23 cellular contexts compared by ENCODE assay signal in genomic region chr7:108947521-108947920, GRCh38.
A peak's percentile ranks its signal among the peaks of the same experiment; 100 is the strongest.
DNase-seq lines count a peak whose midpoint lies in the region; ATAC-seq and TF ChIP-seq lines count a peak whose summit lies in the region.
"Had no signal": no experiment of that assay in that cellular context is flagged by ENCODE, and none has a peak within 500 bp of the region (broad histone marks: within the 10 kb centered on the region; RNA-seq: fewer than 3 reads in every experiment).

No MANE protein-coding gene starts in this region.

- no peak for TF ChIP-seq POLR2A in upper lobe of left lung (IDR thresholded peaks at IDR 0.05)

- no peaks in the 10 kb centered on the region for H3K4me1 ChIP-seq in aorta (ENCODE audit: control insufficient read depth in 1 of 2, insufficient read depth in 2 of 2, low read length in 2 of 2)
- H3K4me1 ChIP-seq in upper lobe of left lung: no peaks in the 10 kb centered on the region
- H3K4me1 ChIP-seq: BLaER1 treated with 17β-estradiol and CSF1 and Interleukin-3, amounts not matched to agents 10 nM and 100 nM; Caco-2 had no signal

- intact Hi-C loops in aorta (cut with DNase I): no loop called here

- no peak overlapping the region for H3K4me3 ChIP-seq in aorta (ENCODE audit: low read length in 2 of 2)
- no peak overlapping the region for H3K4me3 ChIP-seq in upper lobe of left lung
- H3K4me3 ChIP-seq: BLaER1 treated with 17β-estradiol and CSF1 and Interleukin-3, amounts not matched to agents 10 nM and 100 nM; GM12878 had no signal

- H3K9me3 ChIP-seq in aorta (ENCODE audit: control insufficient read depth, low read length) (no peaks in the 10 kb centered on the region), upper lobe of left lung (peaks cover 0 to 6% (median 2%) of the 10 kb centered on the region in 4 donors)
- H3K9me3 ChIP-seq: Caco-2 had no signal

- no peak for TF ChIP-seq EP300 in upper lobe of left lung (IDR thresholded peaks at IDR 0.05)

- H3K36me3 ChIP-seq in aorta (ENCODE audit: control insufficient read depth in 1 of 2, insufficient read depth in 2 of 2, low read length in 1 of 2) (no peaks in the 10 kb centered on the region), upper lobe of left lung (no peaks in the 10 kb centered on the region)
- H3K36me3 ChIP-seq: BLaER1 treated with 17β-estradiol and CSF1 and Interleukin-3, amounts not matched to agents 10 nM and 100 nM had no signal

- no peaks in the 10 kb centered on the region for H3K27me3 ChIP-seq in aorta (ENCODE audit: control insufficient read depth in 1 of 2, insufficient read depth in 2 of 2, low read length in 1 of 2)
- H3K27me3 ChIP-seq in upper lobe of left lung: no peaks in the 10 kb centered on the region
- H3K27me3 ChIP-seq: BLaER1 treated with 17β-estradiol and CSF1 and Interleukin-3, amounts not matched to agents 10 nM and 100 nM had no signal

- 44 to 59% methylated on average over 4 of the region's 4 CpGs for whole genome bisulfite sequencing in aorta, 2 donors
- 85 to 87% methylated on average over 4 of the region's 4 CpGs for WGBS in upper lobe of left lung, 2 donors

- peak; percentile 15 for DNase-seq in D341Med (ENCODE audit: low spot score)
- peak; percentile 2 for DNase-seq in NCI-H82 treated with DMSO at 0.1 percent for 48 hours (lab: John Stamatoyannopoulos, UW; ENCODE audit: unreplicated experiment)
- peak; percentile 3 for DNase-seq in foreskin melanocyte
- DNase-seq in NCI-H1694 (lab: John Stamatoyannopoulos, UW): no peak
- DNase-seq in aorta: no peak
- DNase-seq in upper lobe of left lung: no peak
- DNase-seq: 8988T; AML-193; Caco-2; Calu3; CD4-positive, alpha-beta T cell; CD8-positive, alpha-beta T cell; DMS 273 treated with DMSO at 0.1 percent for 48 hours; DMS153; DMS53; DMS79; DND-41; EL; GDM1 had no signal

- TF ChIP-seq CTCF in upper lobe of left lung (IDR thresholded peaks at IDR 0.05): no peak

- ATAC-seq in aorta (ENCODE audit: low FRiP score) (no peak), GM18868 (IDR thresholded peaks at IDR 0.05; ENCODE audit: unreplicated experiment) (no peak), upper lobe of left lung (ENCODE audit: low FRiP score in 2 of 2) (no peak)
- ATAC-seq: CD8-positive, alpha-beta T cell; GM12878 had no signal

- H3K27ac ChIP-seq in aorta (ENCODE audit: low read depth in 1 of 2, low read length in 2 of 2) (no peak overlapping the region), upper lobe of left lung (no peak overlapping the region)
- H3K27ac ChIP-seq: BLaER1 treated with 17β-estradiol and CSF1 and Interleukin-3, amounts not matched to agents 10 nM and 100 nM; C4-2B had no signal

Comparison
In these comparisons a context has a peak if more than half of its experiments do, and no peak if none do; other contexts are left out.
1. DNase-seq: peak in D341Med (single experiment), NCI-H82 treated with DMSO at 0.1 percent for 48 hours (single experiment) and foreskin melanocyte (single experiment); none in NCI-H1694 (single experiment), aorta (0 of 2) and upper lobe of left lung (0 of 2).